Comparison of ENCODE assay signal across 9 cellular contexts in genomic region chr3:81242871-81243270, GRCh38.
DNase-seq lines count a peak whose midpoint lies in the region; ATAC-seq and TF ChIP-seq lines count a peak whose summit lies in the region.
"Had no signal": no experiment of that assay in that cellular context is flagged by ENCODE, and none has a peak within 500 bp of the region (broad histone marks: within the 10 kb centered on the region; RNA-seq: fewer than 3 reads in every experiment).

No MANE protein-coding gene starts in this region.

- TF ChIP-seq CTCF in fibroblast of the aortic adventitia (IDR thresholded peaks at IDR 0.05; ENCODE audit: insufficient read depth, low read length), result peak; percentile 50

- H3K9me3 Mint-ChIP-seq in CD8-positive, alpha-beta memory T cell, result peaks cover 0 to 5% (median 2%) of the 10 kb centered on the region in 5 donors

- no peak overlapping the region for H3K27ac ChIP-seq in CD8-positive, alpha-beta memory T cell (ENCODE audit: low read depth, low read length)

- no peaks in the 10 kb centered on the region for H3K4me1 ChIP-seq in CD8-positive, alpha-beta memory T cell (ENCODE audit: insufficient read depth, low read length)

- no peaks in the 10 kb centered on the region for H3K4me1 Mint-ChIP-seq in CD8-positive, alpha-beta memory T cell

- no peak overlapping the region for H3K4me3 ChIP-seq in fibroblast of the aortic adventitia (ENCODE audit: low read depth, low read length)
- H3K4me3 ChIP-seq in CD8-positive, alpha-beta memory T cell (ENCODE audit: low read length), result no peak overlapping the region

- no peak overlapping the region for H3K4me3 Mint-ChIP-seq in CD8-positive, alpha-beta memory T cell

- no peaks in the 10 kb centered on the region for H3K27me3 Mint-ChIP-seq in CD8-positive, alpha-beta memory T cell

- CTCF ChIA-PET in CD8-positive, alpha-beta memory T cell (lab: Charles Lee), result no interaction called here

- H3K27me3 ChIP-seq in CD8-positive, alpha-beta memory T cell (ENCODE audit: insufficient read depth, low read length, poor library complexity, severe bottlenecking), result no peaks in the 10 kb centered on the region

- H3K36me3 ChIP-seq in CD8-positive, alpha-beta memory T cell (ENCODE audit: insufficient read depth, low read length), result no peaks in the 10 kb centered on the region

- POLR2A ChIA-PET in CD8-positive, alpha-beta memory T cell (lab: Charles Lee), result no interaction called here

- H3K27ac Mint-ChIP-seq in CD8-positive, alpha-beta memory T cell, result no peak overlapping the region

- ATAC-seq in GM21529 (IDR thresholded peaks at IDR 0.05; ENCODE audit: unreplicated experiment), result peak; percentile 68
- no peak for ATAC-seq in HG02642 (IDR thresholded peaks at IDR 0.05; ENCODE audit: poor library complexity, unreplicated experiment)
- no peak for ATAC-seq in esophagus mucosa
- no peak for ATAC-seq in GM19452 (IDR thresholded peaks at IDR 0.05; ENCODE audit: unreplicated experiment)
- ATAC-seq: Right ventricle myocardium inferior had no signal

- DNase-seq in AG08395 (ENCODE audit: low spot score) (peak; percentile 3), NCI-H524 treated with DMSO at 0.1 percent for 48 hours (lab: John Stamatoyannopoulos, UW) (peak; percentile 14), fibroblast of the aortic adventitia (ENCODE audit: low read depth) (peak; percentile 38)
- DNase-seq in CD8-positive, alpha-beta memory T cell, result no peak

- no peaks in the 10 kb centered on the region for H3K36me3 Mint-ChIP-seq in CD8-positive, alpha-beta memory T cell

- H3K9me3 ChIP-seq in CD8-positive, alpha-beta memory T cell (ENCODE audit: low read length), result no peaks in the 10 kb centered on the region

Comparison
In these comparisons a context has a peak if more than half of its experiments do, and no peak if none do; other contexts are left out.
1. DNase-seq: peak in AG08395 (single experiment), NCI-H524 treated with DMSO at 0.1 percent for 48 hours (single experiment) and fibroblast of the aortic adventitia (single experiment); none in CD8-positive, alpha-beta memory T cell (0 of 5).